2 cellular contexts compared by ENCODE assay signal in genomic region chr1:72281637-72282270, GRCh38.
TF ChIP-seq lines count a peak whose summit lies in the region.

No MANE protein-coding gene starts in this region.

TF ChIP-seq in A549, 52 proteins besides CTCF, POLR2A, EP300 and RAD21 (continued from another document):
- TF ChIP-seq REST (IDR thresholded peaks at IDR 0.05) (no peak), USF2 (IDR thresholded peaks at IDR 0.05) (no peak), ESRRA (IDR thresholded peaks at IDR 0.05; ENCODE audit: borderline replicate concordance, low read length) (no peak), HOXB13 (CRISPR knock-in tag; IDR thresholded peaks at IDR 0.05; ENCODE audit: low read depth) (no peak), ZFP36 (IDR thresholded peaks at IDR 0.05; ENCODE audit: borderline replicate concordance, partially characterized antibody) (no peak), HOXB5 (CRISPR knock-in tag; IDR thresholded peaks at IDR 0.05) (no peak), ATOH8 (CRISPR knock-in tag; IDR thresholded peaks at IDR 0.05; ENCODE audit: low read depth) (no peak), RFX5 (IDR thresholded peaks at IDR 0.05) (no peak), ZSCAN20 (CRISPR knock-in tag; IDR thresholded peaks at IDR 0.05) (no peak), BCL3 (IDR thresholded peaks at IDR 0.05) (no peak), CHD2 (IDR thresholded peaks at IDR 0.05; ENCODE audit: low read length, partially characterized antibody) (no peak), MAZ (IDR thresholded peaks at IDR 0.05; ENCODE audit: borderline replicate concordance, low read depth, low read length) (no peak), KDM1A (IDR thresholded peaks at IDR 0.05; ENCODE audit: low read depth) (no peak), HES2 (IDR thresholded peaks at IDR 0.05) (no peak), EHMT2 (IDR thresholded peaks at IDR 0.05; ENCODE audit: low read depth) (no peak), HDAC2 (IDR thresholded peaks at IDR 0.05) (no peak)

TF ChIP-seq in GM23338, 12 proteins besides CTCF, POLR2A, EP300 and RAD21 (continued from another document):
- TF ChIP-seq ZNF462 (CRISPR knock-in tag; IDR thresholded peaks at IDR 0.05) (no peak), NANOG (IDR thresholded peaks at IDR 0.05; ENCODE audit: borderline replicate concordance) (no peak), JUNB (IDR thresholded peaks at IDR 0.05; ENCODE audit: unreplicated experiment) (no peak), ZNF114 (CRISPR knock-in tag; IDR thresholded peaks at IDR 0.05) (no peak), REST (IDR thresholded peaks at IDR 0.05; ENCODE audit: unreplicated experiment) (no peak)
TF ChIP-seq in GM23338: peak in this region for 0.
